ENCODE assay signal across 8 cellular contexts in genomic region chr12:64273527-64274403, GRCh38. TPM values are rescaled to one million over a fixed set of nuclear protein-coding genes. Genes with fewer than 3 reads are reported as not detected.
DNase-seq lines count a peak whose midpoint lies in the region; ATAC-seq and TF ChIP-seq lines count a peak whose summit lies in the region.

No MANE protein-coding gene starts in this region.

- no peaks in the 10 kb centered on the region for H3K9me3 ChIP-seq in ascending aorta

- no peak overlapping the region for H3K4me3 ChIP-seq in ascending aorta

- no peak overlapping the region for H3K4me3 Mint-ChIP-seq in activated naive CD4-positive, alpha-beta T cell treated with anti-CD3 and anti-CD28 coated beads for 36 hours
- H3K4me3 Mint-ChIP-seq in HFFc6, result no peak overlapping the region
- H3K4me3 Mint-ChIP-seq in stimulated activated memory B cell treated with anti-CD40 and anti-IgM and Interleukin-4, amounts not matched to agents 10 μg/mL and 1 μg/mL and 100 μg/mL, for 72 hours, result no peak overlapping the region

- TF ChIP-seq CTCF in HFFc6 (IDR thresholded peaks at IDR 0.05) (peak; percentile 74), ascending aorta (IDR thresholded peaks at IDR 0.05) (peak in 1 of 3 experiments; percentile 18)

- peak; percentile 16 for ATAC-seq in stimulated activated memory B cell treated with anti-CD40 and anti-IgM and Interleukin-4, amounts not matched to agents 10 μg/mL and 1 μg/mL and 100 μg/mL, for 72 hours
- ATAC-seq in GM18861 (IDR thresholded peaks at IDR 0.05; ENCODE audit: unreplicated experiment), result no peak

- H3K36me3 Mint-ChIP-seq in activated naive CD4-positive, alpha-beta T cell treated with anti-CD3 and anti-CD28 coated beads for 36 hours (ENCODE audit: low read depth), result no peaks in the 10 kb centered on the region
- H3K36me3 Mint-ChIP-seq in HFFc6 (ENCODE audit: low read depth), result no peaks in the 10 kb centered on the region
- H3K36me3 Mint-ChIP-seq in stimulated activated memory B cell treated with anti-CD40 and anti-IgM and Interleukin-4, amounts not matched to agents 10 μg/mL and 1 μg/mL and 100 μg/mL, for 72 hours, result no peaks in the 10 kb centered on the region

- H3K4me1 Mint-ChIP-seq in activated naive CD4-positive, alpha-beta T cell treated with anti-CD3 and anti-CD28 coated beads for 36 hours (ENCODE audit: low read depth), result no peaks in the 10 kb centered on the region
- no peaks in the 10 kb centered on the region for H3K4me1 Mint-ChIP-seq in HFFc6 (ENCODE audit: low read depth)
- no peaks in the 10 kb centered on the region for H3K4me1 Mint-ChIP-seq in stimulated activated memory B cell treated with anti-CD40 and anti-IgM and Interleukin-4, amounts not matched to agents 10 μg/mL and 1 μg/mL and 100 μg/mL, for 72 hours

- H3K9me3 Mint-ChIP-seq in activated naive CD4-positive, alpha-beta T cell treated with anti-CD3 and anti-CD28 coated beads for 36 hours, result peaks cover 2% of the 10 kb centered on the region
- H3K9me3 Mint-ChIP-seq in HFFc6, result no peaks in the 10 kb centered on the region
- H3K9me3 Mint-ChIP-seq in stimulated activated memory B cell treated with anti-CD40 and anti-IgM and Interleukin-4, amounts not matched to agents 10 μg/mL and 1 μg/mL and 100 μg/mL, for 72 hours, result peaks cover 3% of the 10 kb centered on the region

- H3K4me1 ChIP-seq in ascending aorta, result no peaks in the 10 kb centered on the region

- no peaks in the 10 kb centered on the region for H3K27me3 ChIP-seq in ascending aorta

- H3K27me3 Mint-ChIP-seq in activated naive CD4-positive, alpha-beta T cell treated with anti-CD3 and anti-CD28 coated beads for 36 hours (ENCODE audit: low read depth), result peaks cover 2% of the 10 kb centered on the region
- H3K27me3 Mint-ChIP-seq in HFFc6 (ENCODE audit: insufficient read depth), result peaks cover 18% of the 10 kb centered on the region
- peaks cover 7% of the 10 kb centered on the region for H3K27me3 Mint-ChIP-seq in stimulated activated memory B cell treated with anti-CD40 and anti-IgM and Interleukin-4, amounts not matched to agents 10 μg/mL and 1 μg/mL and 100 μg/mL, for 72 hours

- DNase-seq in activated naive CD4-positive, alpha-beta T cell treated with anti-CD3 and anti-CD28 coated beads for 36 hours, result peak; percentile 32
- no peak for DNase-seq in activated naive CD4-positive, alpha-beta T cell treated with Interleukin-2 at 50 U/mL for 16 hours
- DNase-seq in HFFc6 (peak; percentile 34), NOMO-1 treated with DMSO at 0.1 percent for 48 hours (lab: John Stamatoyannopoulos, UW; ENCODE audit: unreplicated experiment) (peak; percentile 40), erythroblast (lab: John Stamatoyannopoulos, UW) (peak; percentile 46 to 54), ascending aorta (ENCODE audit: low spot score in 2 of 2) (no peak)

- H3K36me3 ChIP-seq in ascending aorta, result no peaks in the 10 kb centered on the region

- no peak for TF ChIP-seq POLR2A in erythroblast (IDR thresholded peaks at IDR 0.05; ENCODE audit: low read length)

- no peak overlapping the region for H3K27ac Mint-ChIP-seq in activated naive CD4-positive, alpha-beta T cell treated with anti-CD3 and anti-CD28 coated beads for 36 hours
- no peak overlapping the region for H3K27ac Mint-ChIP-seq in HFFc6
- no peak overlapping the region for H3K27ac Mint-ChIP-seq in stimulated activated memory B cell treated with anti-CD40 and anti-IgM and Interleukin-4, amounts not matched to agents 10 μg/mL and 1 μg/mL and 100 μg/mL, for 72 hours

- intact Hi-C loops in activated naive CD4-positive, alpha-beta T cell treated with anti-CD3 and anti-CD28 coated beads for 36 hours (cut with micrococcal nuclease), result loop anchor here (1.0 kb wide), 1 partner anchor 119 kb away; no protein-coding TSS in a partner anchor
- intact Hi-C loops in ascending aorta (cut with DNase I), result no loop called here

- no peak overlapping the region for H3K27ac ChIP-seq in ascending aorta

- CTCF ChIA-PET in activated naive CD4-positive, alpha-beta T cell treated with anti-CD3 and anti-CD28 coated beads for 36 hours (lab: Charles Lee), result interaction anchor here (1.5 to 1.8 kb wide), 2 partner anchors 10 to 118 kb away, joined by 6 to 7 read pairs; partner anchors contain the start of gene C12orf56

RNA-seq across cellular contexts. Expression of gene KICS2, which starts 51.7 kb away (rescaled TPM):
- total RNA-seq in activated naive CD4-positive, alpha-beta T cell treated with anti-CD3 and anti-CD28 coated beads for 36 hours, result 10 to 100 TPM; 13.3 to 15.6 TPM
- total RNA-seq in HFFc6 (2021; fragmentation: NEBNext Ultra II Directional; extraction: Animal tissue kit (Norgen Biotek cat#: 25700)), result 1 to 10 TPM; 3.7 to 5.8 (median 5.0) TPM
- total RNA-seq in ascending aorta, result 0.75 TPM

Comparison
In these comparisons a context has a peak if more than half of its experiments do, and no peak if none do; other contexts are left out.
1. DNase-seq: peak in activated naive CD4-positive, alpha-beta T cell treated with anti-CD3 and anti-CD28 coated beads for 36 hours (single experiment), HFFc6 (single experiment), NOMO-1 treated with DMSO at 0.1 percent for 48 hours (single experiment) and erythroblast (2 of 2); none in activated naive CD4-positive, alpha-beta T cell treated with Interleukin-2 at 50 U/mL for 16 hours (single experiment) and ascending aorta (0 of 2).